10 cellular contexts compared by ENCODE assay signal in the genomic region with DNA sequence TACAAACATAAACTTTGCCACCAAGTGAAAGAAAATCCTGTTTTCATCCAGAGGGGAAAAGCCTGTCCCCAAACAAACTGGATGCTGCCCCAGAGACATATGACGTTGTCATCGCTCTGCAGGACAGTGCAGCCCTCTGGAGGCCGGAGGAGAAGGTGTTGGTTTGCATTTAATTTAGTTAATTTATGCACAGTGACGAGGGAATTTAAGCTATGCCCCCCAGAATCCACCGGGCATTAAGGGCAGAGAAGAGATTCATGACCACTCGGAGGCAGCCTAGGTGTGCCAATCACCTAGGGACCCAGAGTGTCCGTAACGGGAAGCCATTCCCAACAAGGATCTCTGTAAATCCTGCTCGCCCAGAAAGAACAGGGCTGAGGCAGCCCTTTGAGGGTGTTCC. TPM values are rescaled to one million over a fixed set of nuclear protein-coding genes. Genes with fewer than 3 reads are reported as not detected.
A peak's percentile ranks its signal among the peaks of the same experiment; 100 is the strongest.
DNase-seq lines count a peak whose midpoint lies in the region; ATAC-seq, FAIRE-seq and TF ChIP-seq lines count a peak whose summit lies in the region.
"Had no signal": no experiment of that assay in that cellular context is flagged by ENCODE, and none has a peak within 500 bp of the region (broad histone marks: within the 10 kb centered on the region; RNA-seq: fewer than 3 reads in every experiment).

No MANE protein-coding gene starts in this region.

- peaks cover 8% of the 10 kb centered on the region for H3K36me3 Mint-ChIP-seq in type B pancreatic cell

- no peak overlapping the region for H3K27ac Mint-ChIP-seq in type B pancreatic cell

- no peak for TF ChIP-seq EP300 in GM12878 (IDR thresholded peaks at IDR 0.05; ENCODE audit: borderline replicate concordance in 1 of 2, control insufficient read depth in 1 of 2, low read depth in 2 of 2, low read length in 2 of 2)

- TF ChIP-seq RAD21 in GM12878 (IDR thresholded peaks at IDR 0.05; ENCODE audit: insufficient read depth, low read depth, low read length): peak; percentile 31; the same call in 1 of the 2 replicates

- 43% methylated on average over 9 of the region's 9 CpGs for WGBS in GM12878 (ENCODE audit: insufficient coverage, insufficient replicate concordance, low lambda C conversion rate, missing lambda C conversion rate)

- no peaks in the 10 kb centered on the region for H3K36me3 ChIP-seq in BLaER1 treated with 17β-estradiol and CSF1 and Interleukin-3, amounts not matched to agents 10 nM and 100 nM
- H3K36me3 ChIP-seq in GM12878 (ENCODE audit: control insufficient read depth in 2 of 2, insufficient read depth in 2 of 2, low read length in 1 of 2) (no peaks in the 10 kb centered on the region), kidney epithelial cell (ENCODE audit: control insufficient read depth, insufficient read depth, low read length) (no peaks in the 10 kb centered on the region)
- H3K36me3 ChIP-seq: HAP-1 had no signal

- POLR2A ChIA-PET in GM12878 (lab: Charles Lee): no interaction called here

- RAD21 ChIA-PET in GM12878 (lab: Charles Lee; ENCODE audit: unreplicated experiment): no interaction called here

- in situ Hi-C loops in GM12878 (cut with MboI): no loop called here

- H3K9me3 Mint-ChIP-seq in type B pancreatic cell: no peaks in the 10 kb centered on the region

- TF ChIP-seq POLR2A in GM12878 (IDR thresholded peaks at IDR 0.05; ENCODE audit: low read depth, low read length): no peak

- H4K20me1 ChIP-seq in BLaER1 treated with 17β-estradiol and CSF1 and Interleukin-3, amounts not matched to agents 10 nM and 100 nM: no peaks in the 10 kb centered on the region
- H4K20me1 ChIP-seq in GM12878 (ENCODE audit: control insufficient read depth, insufficient read depth): no peaks in the 10 kb centered on the region

- peaks cover 41% of the 10 kb centered on the region for H3K4me1 Mint-ChIP-seq in type B pancreatic cell (ENCODE audit: unreplicated experiment)

- H3K4me3 ChIP-seq in BLaER1 treated with 17β-estradiol and CSF1 and Interleukin-3, amounts not matched to agents 10 nM and 100 nM: no peak overlapping the region
- H3K4me3 ChIP-seq in GM12878 (no peak overlapping the region), kidney epithelial cell (ENCODE audit: low read depth, low read length) (no peak overlapping the region)
- H3K4me3 ChIP-seq: HAP-1 had no signal

- CTCF ChIA-PET in GM12878 (lab: Yijun Ruan, JAX): interaction anchor here (0.6 to 0.9 kb wide), 3 partner anchors 12 to 141 kb away, joined by 3 read pairs; no protein-coding TSS in a partner anchor

- H3K9me3 ChIP-seq in BLaER1 treated with 17β-estradiol and CSF1 and Interleukin-3, amounts not matched to agents 10 nM and 100 nM (replicated peaks in 1 of 11): peaks cover 0 to 4% (median 0%) of the 10 kb centered on the region in 11 experiments; a peak in 2 of 22 replicates
- no peaks in the 10 kb centered on the region for H3K9me3 ChIP-seq in GM12878 (replicated peaks; ENCODE audit: control insufficient read depth, insufficient read depth, low read length)
- H3K9me3 ChIP-seq: HAP-1 had no signal

- FAIRE-seq in GM12878 (lab: Jason Lieb, UNC): no peak
- FAIRE-seq: endothelial cell of umbilical vein had no signal

- peaks cover 29 to 61% (median 54%) of the 10 kb centered on the region in 10 experiments for H3K4me1 ChIP-seq in BLaER1 treated with 17β-estradiol and CSF1 and Interleukin-3, amounts not matched to agents 10 nM and 100 nM
- H3K4me1 ChIP-seq in GM12878 (ENCODE audit: control insufficient read depth, insufficient read depth, low read length): no peaks in the 10 kb centered on the region
- H3K4me1 ChIP-seq: HAP-1 had no signal

- ATAC-seq in HG03442 (IDR thresholded peaks at IDR 0.05; ENCODE audit: unreplicated experiment) (peak; percentile 43), GM12878 (peak; percentile 67), HG02981 (IDR thresholded peaks at IDR 0.05; ENCODE audit: unreplicated experiment) (no peak), GM21528 (IDR thresholded peaks at IDR 0.05; ENCODE audit: low FRiP score, unreplicated experiment) (no peak)

- H2AFZ ChIP-seq in GM12878 (ENCODE audit: control insufficient read depth, low read depth, low read length): no peak overlapping the region

- H3K27me3 ChIP-seq in BLaER1 treated with 17β-estradiol and CSF1 and Interleukin-3, amounts not matched to agents 10 nM and 100 nM: no peaks in the 10 kb centered on the region
- 0 out of 4 replicates have a peak, but pooled peaks cover 0 to 1% of the 10 kb centered on the region in 2 experiments for H3K27me3 ChIP-seq in GM12878 (replicated peaks in 1 of 2; ENCODE audit: control insufficient read depth in 2 of 2, insufficient read depth in 2 of 2, low read length in 1 of 2)
- H3K27me3 ChIP-seq in kidney epithelial cell (ENCODE audit: control insufficient read depth, insufficient read depth, low read length): no peaks in the 10 kb centered on the region

- no peak overlapping the region for H3K4me3 Mint-ChIP-seq in type B pancreatic cell

- no peaks in the 10 kb centered on the region for H3K27me3 Mint-ChIP-seq in type B pancreatic cell

- TF ChIP-seq CTCF in GM12878 (IDR thresholded peaks at IDR 0.05 in 2 of 3, conservative IDR thresholded peaks at IDR 0.05 in 1 of 3; ENCODE audit: control insufficient read depth in 2 of 3, extremely low read depth in 1 of 3, insufficient read depth in 1 of 3, low read depth in 3 of 3, low read length in 3 of 3) (peak; percentile 15 to 32 (median 25); a peak in 3 of 6 replicates), kidney epithelial cell (IDR thresholded peaks at IDR 0.05; ENCODE audit: insufficient read depth, low read length, poor library complexity, severe bottlenecking) (peak; percentile 39), type B pancreatic cell (conservative IDR thresholded peaks at IDR 0.05) (peak; percentile 52)

- no peak overlapping the region for H3K27ac ChIP-seq in BLaER1 treated with 17β-estradiol and CSF1 and Interleukin-3, amounts not matched to agents 10 nM and 100 nM
- H3K27ac ChIP-seq in GM12878 (ENCODE audit: control insufficient read depth, insufficient read depth): no peak overlapping the region

- BruUV-seq in GM12878 (replicated peaks; lab: Mats Ljungman, UMichigan): no TSS peak

- no peak overlapping the region for H3K9ac ChIP-seq in BLaER1 treated with 17β-estradiol and CSF1 and Interleukin-3, amounts not matched to agents 10 nM and 100 nM
- no peak overlapping the region for H3K9ac ChIP-seq in GM12878 (ENCODE audit: control insufficient read depth, insufficient read depth, low read length)

- SMC1A ChIA-PET in GM12878 (lab: Charles Lee; ENCODE audit: uncharacterized antibody, unreplicated experiment): interaction anchor here (1.0 to 1.6 kb wide), 3 partner anchors 12 to 544 kb away, joined by 3 to 4 read pairs (median 3); no protein-coding TSS in a partner anchor

- DNase-seq in GM12878 (ENCODE audit: low read depth, low spot score): no peak
- no peak for DNase-seq in kidney epithelial cell (ENCODE audit: low read depth)
- no peak for DNase-seq in type B pancreatic cell (ENCODE audit: extremely low spot score, unreplicated experiment)
- DNase-seq in UCSD-AML1 (lab: John Stamatoyannopoulos, UW; ENCODE audit: unreplicated experiment): no peak

- peak overlapping the region in 10 of 11 experiments; percentile 2 to 58 (median 32); a peak in 12 of 22 replicates for H3K4me2 ChIP-seq in BLaER1 treated with 17β-estradiol and CSF1 and Interleukin-3, amounts not matched to agents 10 nM and 100 nM
- no peak overlapping the region for H3K4me2 ChIP-seq in GM12878 (ENCODE audit: control insufficient read depth, insufficient read depth)

- intact Hi-C loops in GM12878 (cut with micrococcal nuclease; ENCODE audit: unreplicated experiment): no loop called here

- H3K79me2 ChIP-seq in GM12878 (ENCODE audit: control insufficient read depth, insufficient read depth, low read length): no peaks in the 10 kb centered on the region

TF ChIP-seq in GM12878, 131 proteins besides CTCF, POLR2A, EP300 and RAD21:
- TF ChIP-seq YBX1 (IDR thresholded peaks at IDR 0.05): no peak
- TF ChIP-seq RFX5 (IDR thresholded peaks at IDR 0.05; ENCODE audit: low read depth, low read length): peak; percentile 78
- TF ChIP-seq SMC3 (IDR thresholded peaks at IDR 0.05; ENCODE audit: borderline replicate concordance, low read length): peak; percentile 17; the same call in 1 of the 2 replicates
- TF ChIP-seq POU2F2 (IDR thresholded peaks at IDR 0.05; ENCODE audit: borderline replicate concordance, low read depth, low read length): peak; percentile 24; the same call in 1 of the 3 replicates
TF ChIP-seq in GM12878: peak in this region for 3.

RNA-seq across cellular contexts. Expression of a gene that starts 45.1 kb away (rescaled TPM):
- total RNA-seq in GM12878 (2013; cell fraction: nucleolus; rRNA removed): 0.15 and 0.22 TPM in 2 replicates
- total RNA-seq in GM12878 (2014; rRNA removed): 0.11 TPM in 2 replicates
- 0.31 TPM in 1 of 2 replicates, not detected in the other for total RNA-seq in GM12878 (2014; rRNA removed; fragmentation: Illumina TruSeq; extraction: Trizol)
- total RNA-seq in GM12878 (2021): 0.23 and 0.29 TPM in 2 replicates
- polyA plus RNA-seq in GM12878 (2011; ENCODE audit: low read depth): not detected
- 0.12 and 0.29 TPM in 2 replicates for polyA plus RNA-seq in GM12878 (2011; rRNA removed)
- 0.07 and 0.10 TPM in 2 replicates for polyA plus RNA-seq in GM12878 (2011; cell fraction: cytosol; rRNA removed)
- polyA plus RNA-seq in GM12878 (2011; cell fraction: nucleus; rRNA removed): 0.19 and 0.60 TPM in 2 replicates
- 0.15 and 0.19 TPM in 2 replicates for polyA plus RNA-seq in GM12878 (2012)
- 0.07 TPM in 1 of 2 replicates, not detected in the other for polyA plus RNA-seq in GM12878 (2014; fragmentation: Illumina TruSeq; extraction: Trizol)
- polyA plus RNA-seq in GM12878 (2014; fragmentation: Nextera tagmentation; extraction: Ambion mirVana): under 1 TPM in 1 of 2 experiments, not detected in 1; 0.04 TPM
- 0.01 and 0.77 TPM in 2 replicates for polyA plus RNA-seq in GM12878 (2014; rRNA removed)
- polyA plus RNA-seq in GM12878 (2016; fragmentation: Nextera tagmentation; extraction: Ambion mirVana): under 1 TPM; 0.09 to 0.25 TPM
- polyA minus RNA-seq in GM12878 (2011; rRNA and poly(A)+ RNA removed): 0.10 and 0.15 TPM in 2 replicates
- polyA minus RNA-seq in GM12878 (2011; cell fraction: cytosol; rRNA and poly(A)+ RNA removed): 0.21 TPM in 1 of 2 replicates, not detected in the other
- polyA minus RNA-seq in GM12878 (2011; cell fraction: nucleus; rRNA and poly(A)+ RNA removed): 0.12 and 0.38 TPM in 2 replicates
- 18.3 and 19.6 TPM in 2 replicates for total RNA-seq in kidney epithelial cell
- total RNA-seq in type B pancreatic cell (ENCODE audit: low replicate concordance): 26.0 and 47.0 TPM in 2 replicates

Comparison
In these comparisons a context has a peak if more than half of its experiments do, and no peak if none do; other contexts are left out.
1. ATAC-seq: peak in HG03442 (single experiment) and GM12878 (single experiment); none in HG02981 (single experiment) and GM21528 (single experiment).
2. RNA of a gene that starts 45.1 kb away (total RNA-seq): 26.0 to 47.0 TPM in type B pancreatic cell and 18.3 to 19.6 TPM in kidney epithelial cell; 0.11 to 0.31 TPM in GM12878; every median in the first group is over 10 times any median in the second.
3. Peak in every context shown above with its lines, with median percentiles within 50 percentile points of each other: CTCF ChIP-seq.